Comparison of ENCODE assay signal across 17 cellular contexts in genomic region chr5:160923927-160924705, GRCh38.
DNase-seq lines count a peak whose midpoint lies in the region; ATAC-seq, FAIRE-seq and TF ChIP-seq lines count a peak whose summit lies in the region.
"Had no signal": no experiment of that assay in that cellular context is flagged by ENCODE, and none has a peak within 500 bp of the region (broad histone marks: within the 10 kb centered on the region; RNA-seq: fewer than 3 reads in every experiment).

No MANE protein-coding gene starts in this region.

- H2AFZ ChIP-seq in mammary epithelial cell (ENCODE audit: low read depth, low read length), result no peak overlapping the region

- no peak overlapping the region for H3K9ac ChIP-seq in mammary epithelial cell (ENCODE audit: insufficient read depth, low read length)

- H3K4me3 ChIP-seq in mammary epithelial cell (replicated peaks in 1 of 3; ENCODE audit: insufficient read depth in 1 of 3, low read depth in 2 of 3, low read length in 3 of 3) (no peak overlapping the region), lung (no peak overlapping the region)
- H3K4me3 ChIP-seq: spleen, tibial artery had no signal

- no peaks in the 10 kb centered on the region for H3K9me3 Mint-ChIP-seq in MCF 10A (ENCODE audit: unreplicated experiment)

- FAIRE-seq in H54 (lab: Jason Lieb, UNC), result no peak

- ATAC-seq in lung (ENCODE audit: insufficient read depth, low FRiP score) (peak; percentile 58), HG03159 (IDR thresholded peaks at IDR 0.05; ENCODE audit: unreplicated experiment) (no peak), GM21390 (IDR thresholded peaks at IDR 0.05; ENCODE audit: unreplicated experiment) (no peak)
- ATAC-seq: foreskin keratinocyte, left cardiac atrium had no signal

- H3K27ac ChIP-seq in mammary epithelial cell (ENCODE audit: insufficient read depth, low read depth, low read length), result no peak overlapping the region
- no peak overlapping the region for H3K27ac ChIP-seq in lung (ENCODE audit: low read depth in 1 of 2, low read length in 1 of 2)
- H3K27ac ChIP-seq: foreskin keratinocyte, neutrophil, spleen, tibial artery had no signal

- POLR2A ChIA-PET in MCF 10A (lab: Yijun Ruan, JAX), result interaction anchor here (0.7 kb wide), 1 partner anchor 11 kb away, joined by 3 read pairs; no protein-coding TSS in a partner anchor

- H3K27me3 ChIP-seq in mammary epithelial cell (ENCODE audit: insufficient read depth, low read length), result no peaks in the 10 kb centered on the region
- H3K27me3 ChIP-seq in lung (ENCODE audit: control insufficient read depth, insufficient read depth), result no peaks in the 10 kb centered on the region
- H3K27me3 ChIP-seq: foreskin keratinocyte, neutrophil, spleen, tibial artery had no signal

- no peak overlapping the region for H3K4me3 Mint-ChIP-seq in MCF 10A (ENCODE audit: unreplicated experiment)

- 99% methylated on average over 6 of the region's 6 CpGs for WGBS in mammary epithelial cell (ENCODE audit: low coverage, missing lambda C conversion rate)
- WGBS in lung, 2 donors, result 67 to 82% methylated on average over 6 of the region's 6 CpGs

- no peaks in the 10 kb centered on the region for H3K27me3 Mint-ChIP-seq in MCF 10A (ENCODE audit: insufficient read depth, unreplicated experiment)

- BruUV-seq in mammary epithelial cell (replicated peaks; lab: Mats Ljungman, UMichigan), result no TSS peak
- no TSS peak for BruUV-seq in MCF 10A (replicated peaks; lab: Mats Ljungman, UMichigan)

- TF ChIP-seq POLR2A in H54 (IDR thresholded peaks at IDR 0.05; ENCODE audit: low read depth, low read length), result no peak

- H4K20me1 ChIP-seq in mammary epithelial cell (ENCODE audit: insufficient read depth, low read length), result no peaks in the 10 kb centered on the region

- CTCF ChIA-PET in mammary epithelial cell (lab: Charles Lee; ENCODE audit: low non-redundant PET), result no interaction called here
- CTCF ChIA-PET in MCF 10A (lab: Yijun Ruan, JAX), result interaction anchor here (1.0 kb wide), 1 partner anchor 12 kb away, joined by 3 read pairs; no protein-coding TSS in a partner anchor

- no peak overlapping the region for H3K4me2 ChIP-seq in mammary epithelial cell (ENCODE audit: insufficient read depth, low read depth, low read length)

- intact Hi-C loops in mammary epithelial cell (cut with micrococcal nuclease), result no loop called here
- intact Hi-C loops in MCF 10A (cut with micrococcal nuclease), result no loop called here

- H3K9me3 ChIP-seq in mammary epithelial cell (replicated peaks; ENCODE audit: insufficient read depth, low read length), result no peaks in the 10 kb centered on the region
- H3K9me3 ChIP-seq in lung (ENCODE audit: control insufficient read depth in 2 of 2, insufficient read depth in 1 of 2, low read length in 1 of 2), result no peaks in the 10 kb centered on the region
- H3K9me3 ChIP-seq: neutrophil, spleen, tibial artery had no signal

- dilution Hi-C loops in mammary epithelial cell (cut with HindIII; ENCODE audit: low sequenced_read_pairs), result no loop called here

- no peaks in the 10 kb centered on the region for H3K4me1 Mint-ChIP-seq in MCF 10A (ENCODE audit: insufficient read depth, unreplicated experiment)

- in situ Hi-C loops in mammary epithelial cell (cut with MboI; ENCODE audit: low sequenced_read_pairs in 2 of 2), result no loop called here

- H3K4me1 ChIP-seq in mammary epithelial cell (ENCODE audit: insufficient read depth, low read length) (no peaks in the 10 kb centered on the region), lung (ENCODE audit: control insufficient read depth in 2 of 2, insufficient read depth in 2 of 2, low read length in 2 of 2) (no peaks in the 10 kb centered on the region)
- H3K4me1 ChIP-seq: foreskin keratinocyte, spleen, tibial artery had no signal

- H3K79me2 ChIP-seq in mammary epithelial cell (ENCODE audit: insufficient read depth, low read length), result no peaks in the 10 kb centered on the region

- TF ChIP-seq CTCF in mammary epithelial cell (conservative IDR thresholded peaks at IDR 0.05 in 1 of 2, IDR thresholded peaks at IDR 0.05 in 1 of 2; ENCODE audit: extremely low read depth in 1 of 2, insufficient read depth in 1 of 2, low read depth in 1 of 2, low read length in 2 of 2) (no peak), MCF 10A (IDR thresholded peaks at IDR 0.05; ENCODE audit: unreplicated experiment) (no peak), lung (IDR thresholded peaks at IDR 0.05; ENCODE audit: control extremely low read depth, extremely low read depth) (no peak)

- no peak overlapping the region for H3K27ac Mint-ChIP-seq in MCF 10A (ENCODE audit: low read depth, unreplicated experiment)

- H3K36me3 ChIP-seq in mammary epithelial cell (ENCODE audit: insufficient read depth, low read length), result no peaks in the 10 kb centered on the region
- no peaks in the 10 kb centered on the region for H3K36me3 ChIP-seq in lung (ENCODE audit: control insufficient read depth in 2 of 2, insufficient read depth in 2 of 2, low read length in 2 of 2)
- H3K36me3 ChIP-seq: neutrophil, spleen, tibial artery had no signal

- peak; percentile 38 for DNase-seq in mammary epithelial cell
- DNase-seq in MCF 10A (ENCODE audit: unreplicated experiment), result no peak
- DNase-seq in astrocyte of the hippocampus (ENCODE audit: low read depth, low spot score), result peak; percentile 44
- peak; percentile 79 for DNase-seq in lung (ENCODE audit: low spot score)
- DNase-seq in H54 (ENCODE audit: insufficient read length, low spot score), result no peak
- no peak for DNase-seq in foreskin melanocyte
- DNase-seq: DND-41, Karpas-422, left cardiac atrium, NCI-H2227 treated with DMSO at 0.1 percent for 48 hours, SHP77 treated with DMSO at 0.1 percent for 48 hours, spleen, tibial artery had no signal

- no peaks in the 10 kb centered on the region for H3K36me3 Mint-ChIP-seq in MCF 10A (ENCODE audit: insufficient read depth, unreplicated experiment)

Comparison
In these comparisons a context has a peak if more than half of its experiments do, and no peak if none do; other contexts are left out.
1. DNase-seq: peak in mammary epithelial cell (single experiment), astrocyte of the hippocampus (single experiment) and lung (single experiment); none in MCF 10A (single experiment), H54 (single experiment) and foreskin melanocyte (single experiment).